Comparison of ENCODE assay signal across 27 cellular contexts in the genomic region with DNA sequence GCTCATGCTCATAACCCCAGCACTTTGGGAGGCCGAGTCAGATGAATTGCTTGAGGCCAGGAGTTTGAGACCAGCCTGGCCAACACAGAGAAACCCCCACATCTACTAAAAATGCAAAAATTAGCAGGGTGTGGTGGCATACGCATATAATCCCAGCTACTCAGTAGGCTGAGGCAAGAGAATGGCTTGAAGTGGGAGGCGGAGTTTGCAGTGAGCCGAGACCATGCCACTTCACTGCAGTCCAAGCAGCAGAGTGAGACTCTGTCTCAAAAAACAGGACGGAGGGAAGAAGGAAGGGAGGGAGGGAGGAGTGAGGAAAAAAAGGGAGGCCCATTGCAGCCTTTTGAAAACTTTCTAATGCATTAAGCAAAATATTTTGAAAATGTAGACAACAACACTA. TPM values are rescaled to one million over a fixed set of nuclear protein-coding genes. Genes with fewer than 3 reads are reported as not detected.
"Had no signal": no experiment of that assay in that cellular context is flagged by ENCODE, and none has a peak within 500 bp of the region (broad histone marks: within the 10 kb centered on the region; RNA-seq: fewer than 3 reads in every experiment).

No MANE protein-coding gene starts in this region.

- H3K36me3 ChIP-seq: Peyer's patch, SJCRH30 had no signal

- H3K4me3 ChIP-seq: PC-9, Peyer's patch, SJCRH30 had no signal

- FAIRE-seq: HTR-8/SVneo had no signal

- H3K9me3 ChIP-seq: Peyer's patch, SJCRH30 had no signal

- H3K27me3 ChIP-seq: Peyer's patch, SJCRH30 had no signal

- ATAC-seq: Right ventricle myocardium inferior, SK-N-SH treated with all-trans-retinoic acid at 6 μM for 48 hours had no signal

- H3K27ac ChIP-seq: HL-60, PC-9, Peyer's patch, SJCRH30 had no signal

- H3K4me2 ChIP-seq: PC-9 had no signal

- DNase-seq: KBM-7, MV-4-11, NCI-H1048, NCI-H1105, NCI-H1436 treated with DMSO at 0.1 percent for 48 hours, NCI-H1694, NCI-H2029, NCI-H2081 treated with DMSO at 0.1 percent for 48 hours, NCI-H2171, NCI-H345, NCI-H446 treated with DMSO at 0.1 percent for 48 hours, NCI-H510A treated with DMSO at 0.1 percent for 48 hours, NCI-H526, NCI-H82, OCI-M1, PC-9, Peyer's patch, SHP77 treated with DMSO at 0.1 percent for 48 hours, SJCRH30, T-helper 1 cell had no signal

- H3K4me1 ChIP-seq: Peyer's patch, SJCRH30 had no signal

- H2AFZ ChIP-seq: PC-9 had no signal

RNA-seq across cellular contexts. Expression of a gene that starts 59.6 kb away (rescaled TPM):
- total RNA-seq: LHCN-M2, MCF 10A, PC-9, Peyer's patch, Right ventricle myocardium inferior, RPMI7951, SJCRH30 had no signal
